Comparison of ENCODE assay signal across 25 cellular contexts in genomic region chr7:39534599-39534998, GRCh38. TPM values are rescaled to one million over a fixed set of nuclear protein-coding genes. Genes with fewer than 3 reads are reported as not detected.
A peak's percentile ranks its signal among the peaks of the same experiment; 100 is the strongest.
DNase-seq lines count a peak whose midpoint lies in the region; ATAC-seq, FAIRE-seq and TF ChIP-seq lines count a peak whose summit lies in the region.
"Had no signal": no experiment of that assay in that cellular context is flagged by ENCODE, and none has a peak within 500 bp of the region (broad histone marks: within the 10 kb centered on the region; RNA-seq: fewer than 3 reads in every experiment).

No MANE protein-coding gene starts in this region.

- WGBS in K562 (ENCODE audit: insufficient coverage, low coverage, missing lambda C conversion rate): 0% methylated on average over 1 of the region's 1 CpG
- WGBS in esophagus squamous epithelium, 2 donors: 91 to 92% methylated on average over 1 of the region's 1 CpG

- no peak for TF ChIP-seq EP300 in K562 (IDR thresholded peaks at IDR 0.05; ENCODE audit: low read length)

- H3K4me1 ChIP-seq in K562 (replicated peaks in 1 of 2; ENCODE audit: control insufficient read depth in 2 of 2, insufficient read depth in 2 of 2, low read length in 2 of 2) (no peaks in the 10 kb centered on the region), esophagus squamous epithelium (peaks cover 0 to 16% (median 0%) of the 10 kb centered on the region in 3 donors), parathyroid adenoma (peaks cover 10% of the 10 kb centered on the region)
- H3K4me1 ChIP-seq: BE2C had no signal

- H3K27me3 Mint-ChIP-seq in type B pancreatic cell: no peaks in the 10 kb centered on the region

- H2AFZ ChIP-seq in K562 (ENCODE audit: low read depth, low read length) (no peak overlapping the region), parathyroid adenoma (peak overlapping the region; percentile 4)

- no peak for ATAC-seq in K562
- ATAC-seq: HepG2 had no signal

- no peaks in the 10 kb centered on the region for H3K36me3 Mint-ChIP-seq in type B pancreatic cell
- H3K36me3 Mint-ChIP-seq: CD4-positive, CD25-positive, alpha-beta regulatory T cell; CD8-positive, alpha-beta memory T cell; IgD-negative memory B cell had no signal

- H3K36me3 ChIP-seq in K562 (ENCODE audit: control insufficient read depth, insufficient read depth, low read length): no peaks in the 10 kb centered on the region
- H3K36me3 ChIP-seq in esophagus squamous epithelium: no peaks in the 10 kb centered on the region
- no peaks in the 10 kb centered on the region for H3K36me3 ChIP-seq in parathyroid adenoma (ENCODE audit: control insufficient read depth, insufficient read depth, low read length)
- H3K36me3 ChIP-seq: BE2C had no signal

- H3K4me2 ChIP-seq in K562 (ENCODE audit: insufficient read depth, low read length) (no peak overlapping the region), parathyroid adenoma (ENCODE audit: low read length) (no peak overlapping the region)

- TF ChIP-seq CTCF in K562 (IDR thresholded peaks at IDR 0.05 in 2 of 3, conservative IDR thresholded peaks at IDR 0.05 in 1 of 3; ENCODE audit: insufficient read depth in 2 of 3, low read depth in 1 of 3, low read length in 3 of 3): no peak
- no peak for TF ChIP-seq CTCF in esophagus squamous epithelium (IDR thresholded peaks at IDR 0.05)
- no peak for TF ChIP-seq CTCF in parathyroid adenoma (IDR thresholded peaks at IDR 0.05)
- no peak for TF ChIP-seq CTCF in type B pancreatic cell (conservative IDR thresholded peaks at IDR 0.05)

- peaks cover 32% of the 10 kb centered on the region for H3K4me1 Mint-ChIP-seq in type B pancreatic cell (ENCODE audit: unreplicated experiment)
- H3K4me1 Mint-ChIP-seq: CD4-positive, CD25-positive, alpha-beta regulatory T cell; CD8-positive, alpha-beta memory T cell; IgD-negative memory B cell had no signal

- H3K79me2 ChIP-seq in K562 (ENCODE audit: control insufficient read depth, insufficient read depth, low read length): no peaks in the 10 kb centered on the region
- H3K79me2 ChIP-seq in parathyroid adenoma: no peaks in the 10 kb centered on the region

- no peaks in the 10 kb centered on the region for H4K20me1 ChIP-seq in K562 (replicated peaks; ENCODE audit: control insufficient read depth, insufficient read depth, low read length)

- H3K27ac Mint-ChIP-seq in type B pancreatic cell: peak overlapping the region; percentile 96
- H3K27ac Mint-ChIP-seq: CD4-positive, CD25-positive, alpha-beta regulatory T cell; CD8-positive, alpha-beta memory T cell; H9; IgD-negative memory B cell had no signal

- no TSS peak for BruUV-seq in K562 (replicated peaks; lab: Mats Ljungman, UMichigan)

- in situ Hi-C loops in K562 (cut with MboI): no loop called here

- H3K27ac ChIP-seq in K562 (ENCODE audit: extremely low read depth, low read depth, low read length): no peak overlapping the region
- peak overlapping the region in 3 of 4 donors; percentile 48 to 64 (median 62) for H3K27ac ChIP-seq in esophagus squamous epithelium
- H3K27ac ChIP-seq in parathyroid adenoma: peak overlapping the region; percentile 20
- no peak overlapping the region for H3K27ac ChIP-seq in substantia nigra (ENCODE audit: low read depth, low read length, poor library complexity, severe bottlenecking)

- CTCF ChIA-PET in K562 (lab: Yijun Ruan, JAX; ENCODE audit: low intra/inter-chr PET ratio): no interaction called here

- peaks cover 7% of the 10 kb centered on the region for H3K9me3 Mint-ChIP-seq in type B pancreatic cell
- H3K9me3 Mint-ChIP-seq: CD4-positive, CD25-positive, alpha-beta regulatory T cell; CD8-positive, alpha-beta memory T cell; H9 had no signal

- no peak overlapping the region for H3K9ac ChIP-seq in K562 (ENCODE audit: insufficient read depth in 1 of 2, low read depth in 2 of 2, low read length in 2 of 2)
- no peak overlapping the region for H3K9ac ChIP-seq in parathyroid adenoma

- POLR2A ChIA-PET in K562 (lab: Yijun Ruan, JAX): no interaction called here

- H3K4me3 ChIP-seq in K562 (no peak overlapping the region), esophagus squamous epithelium (no peak overlapping the region), parathyroid adenoma (ENCODE audit: low read depth, low read length) (no peak overlapping the region)

- FAIRE-seq in K562 (lab: Jason Lieb, UNC): no peak
- FAIRE-seq: A204.1, GM12892, GM18507, H1, HepG2 had no signal

- TF ChIP-seq POLR2A in K562 (conservative IDR thresholded peaks at IDR 0.05): no peak
- no peak for TF ChIP-seq POLR2A in esophagus squamous epithelium (IDR thresholded peaks at IDR 0.05)

- no peaks in the 10 kb centered on the region for H3K9me1 ChIP-seq in K562 (ENCODE audit: control insufficient read depth, insufficient read depth, low read length)

- H3K4me3 Mint-ChIP-seq in type B pancreatic cell: no peak overlapping the region
- H3K4me3 Mint-ChIP-seq: CD4-positive, CD25-positive, alpha-beta regulatory T cell; CD8-positive, alpha-beta memory T cell; H9; IgD-negative memory B cell had no signal

- H3K9me3 ChIP-seq in K562 (replicated peaks; ENCODE audit: control insufficient read depth, insufficient read depth, low read depth, low read length) (no peaks in the 10 kb centered on the region), esophagus squamous epithelium (no peaks in the 10 kb centered on the region), parathyroid adenoma (ENCODE audit: control insufficient read depth, low read length) (no peaks in the 10 kb centered on the region)
- H3K9me3 ChIP-seq: BE2C had no signal

- intact Hi-C loops in K562 (cut with micrococcal nuclease): no loop called here
- intact Hi-C loops in esophagus squamous epithelium (cut with DNase I): no loop called here

- peaks cover 17 to 41% of the 10 kb centered on the region in 2 experiments; a peak in 4 of 5 replicates for H3K27me3 ChIP-seq in K562 (ENCODE audit: control insufficient read depth in 2 of 2, insufficient read depth in 2 of 2, low read length in 2 of 2)
- peaks cover 0 to 4% (median 0%) of the 10 kb centered on the region in 4 donors for H3K27me3 ChIP-seq in esophagus squamous epithelium
- H3K27me3 ChIP-seq in parathyroid adenoma (ENCODE audit: control insufficient read depth, insufficient read depth, low read length): no peaks in the 10 kb centered on the region

- TF ChIP-seq RAD21 in K562 (CRISPR knock-in tag; conservative IDR thresholded peaks at IDR 0.05 in 1 of 2, IDR thresholded peaks at IDR 0.05 in 1 of 2): no peak; a peak in 1 of 4 replicates

- no peak for DNase-seq in K562 (ENCODE audit: extremely low read depth in 1 of 4, low spot score in 3 of 4)
- no peak for DNase-seq in esophagus squamous epithelium (lab: John Stamatoyannopoulos, UW)
- no peak for DNase-seq in type B pancreatic cell (ENCODE audit: extremely low spot score, unreplicated experiment)
- DNase-seq in NOMO-1 treated with dmso at 0.1 percent for 144 hours (lab: John Stamatoyannopoulos, UW; ENCODE audit: unreplicated experiment): no peak
- DNase-seq in GDM1 (lab: John Stamatoyannopoulos, UW): no peak
- DNase-seq in stimulated activated CD8-positive, alpha-beta memory T cell treated with anti-CD3 and anti-CD28 coated beads, Interleukin-4, amount 100 ng/mL, for 48 hours: no peak
- DNase-seq in substantia nigra (lab: John Stamatoyannopoulos, UW): no peak
- DNase-seq: ACHN; BE2C; C1 segment of cervical spinal cord; CD4-positive, CD25-positive, alpha-beta regulatory T cell; CD8-positive, alpha-beta memory T cell; COR-L47; DMS 273 treated with DMSO at 0.1 percent for 48 hours; DMS53; DND-41; EL; H9 had no signal

TF ChIP-seq in K562, 482 proteins besides CTCF, POLR2A, EP300 and RAD21 (continues in another document):
- TF ChIP-seq, protein P1, sequence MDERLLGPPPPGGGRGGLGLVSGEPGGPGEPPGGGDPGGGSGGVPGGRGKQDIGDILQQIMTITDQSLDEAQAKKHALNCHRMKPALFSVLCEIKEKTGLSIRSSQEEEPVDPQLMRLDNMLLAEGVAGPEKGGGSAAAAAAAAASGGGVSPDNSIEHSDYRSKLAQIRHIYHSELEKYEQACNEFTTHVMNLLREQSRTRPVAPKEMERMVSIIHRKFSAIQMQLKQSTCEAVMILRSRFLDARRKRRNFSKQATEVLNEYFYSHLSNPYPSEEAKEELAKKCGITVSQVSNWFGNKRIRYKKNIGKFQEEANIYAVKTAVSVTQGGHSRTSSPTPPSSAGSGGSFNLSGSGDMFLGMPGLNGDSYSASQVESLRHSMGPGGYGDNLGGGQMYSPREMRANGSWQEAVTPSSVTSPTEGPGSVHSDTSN (CRISPR knock-in tag; IDR thresholded peaks at IDR 0.05; ENCODE audit: low read depth): no peak
- TF ChIP-seq, protein P1 (tag; conservative IDR thresholded peaks at IDR 0.05; ENCODE audit: low read depth): peak; percentile 36; the same call in 1 of the 2 replicates
- TF ChIP-seq FOXJ2 (tag; IDR thresholded peaks at IDR 0.05): peak; percentile 80; the same call in 1 of the 2 replicates

RNA-seq across cellular contexts. Expression of gene YAE1, which starts 31.6 kb away (rescaled TPM):
- 15.3 and 52.6 TPM in 2 replicates for total RNA-seq in K562 (2011; cell fraction: chromatin; rRNA removed; ENCODE audit: low replicate concordance)
- total RNA-seq in K562 (2011; cell fraction: nucleolus; rRNA removed): 11.7 and 19.3 TPM in 2 replicates
- 28.8 and 50.9 TPM in 2 replicates for total RNA-seq in K562 (2011; cell fraction: nucleoplasm; rRNA removed)
- total RNA-seq in K562 (2014; rRNA removed) (16.3 and 29.6 TPM in 2 replicates), K562 (2014; rRNA removed; fragmentation: Illumina TruSeq; extraction: Trizol) (28.5 and 30.1 TPM in 2 replicates), K562 (2015; rRNA removed; fragmentation: Illumina TruSeq; extraction: Trizol) (28.1 and 29.5 TPM in 2 replicates), K562 (2021) (15.2 and 17.9 TPM in 2 replicates), esophagus squamous epithelium (10 to 100 TPM in 3 of 4 donors, 1 to 10 TPM in 1; 3.6 to 23.1 (median 14.6) TPM), type B pancreatic cell (ENCODE audit: low replicate concordance) (24.2 and 37.2 TPM in 2 replicates)
- polyA plus RNA-seq in K562 (2011; rRNA removed) (27.3 and 41.2 TPM in 2 replicates), K562 (2014; fragmentation: Illumina TruSeq; extraction: Trizol) (23.4 and 27.4 TPM in 2 replicates), K562 (2014; fragmentation: Nextera tagmentation; extraction: Ambion mirVana) (10 to 100 TPM; 60.6 to 63.4 TPM), K562 (2014; rRNA removed) (35.0 and 36.7 TPM in 2 replicates)
- 5.7 and 11.3 TPM in 2 replicates for polyA plus RNA-seq in K562 (2011; cell fraction: cytosol; rRNA removed)
- polyA plus RNA-seq in K562 (2011; cell fraction: nucleus; rRNA removed): 23.0 and 30.6 TPM in 2 replicates
- polyA plus RNA-seq in K562 (2012): 16.8 and 21.2 TPM in 2 replicates
- polyA minus RNA-seq in K562 (2011; rRNA and poly(A)+ RNA removed): 37.4 and 49.6 TPM in 2 replicates
- 8.2 and 9.3 TPM in 2 replicates for polyA minus RNA-seq in K562 (2011; cell fraction: cytosol; rRNA and poly(A)+ RNA removed)
- polyA minus RNA-seq in K562 (2011; cell fraction: nucleus; rRNA and poly(A)+ RNA removed): 29.8 and 56.1 TPM in 2 replicates

Comparison
In these comparisons a context has a peak if more than half of its experiments do, and no peak if none do; other contexts are left out.
1. H3K27ac ChIP-seq: peak in esophagus squamous epithelium (3 of 4) and parathyroid adenoma (single experiment); none in K562 (single experiment) and substantia nigra (single experiment).